8 cellular contexts compared by ENCODE assay signal in genomic region chr10:122307669-122308486, GRCh38. TPM values are rescaled to one million over a fixed set of nuclear protein-coding genes. Genes with fewer than 3 reads are reported as not detected.
A peak's percentile ranks its signal among the peaks of the same experiment; 100 is the strongest.
DNase-seq lines count a peak whose midpoint lies in the region; ATAC-seq, FAIRE-seq and TF ChIP-seq lines count a peak whose summit lies in the region.

No MANE protein-coding gene starts in this region.

- no peaks in the 10 kb centered on the region for H4K20me1 ChIP-seq in MM.1S (ENCODE audit: insufficient read depth, low read length)

- H3K4me1 Mint-ChIP-seq in natural killer cell treated with Interleukin-12 subunit alpha and Interleukin-12 subunit beta and Interleukin-15 and Interleukin-18, amount 100 ng/mL, for 72 hours (ENCODE audit: low read depth in 2 of 2), result peaks cover 4% of the 10 kb centered on the region in 2 donors

- H3K36me3 Mint-ChIP-seq in natural killer cell treated with Interleukin-12 subunit alpha and Interleukin-12 subunit beta and Interleukin-15 and Interleukin-18, amount 100 ng/mL, for 72 hours, result peaks cover 4% of the 10 kb centered on the region

- FAIRE-seq in RCC 7860 (lab: Jason Lieb, UNC), result peak; percentile 96

- DNase-seq in AG08396 (ENCODE audit: low spot score), result peak; percentile 76
- DNase-seq in GOT3 (lab: John Stamatoyannopoulos, UW), result peak; percentile 17
- peak; percentile 99 for DNase-seq in RCC 7860 (ENCODE audit: low spot score)
- DNase-seq in fibroblast of the aortic adventitia (ENCODE audit: low read depth), result peak; percentile 99
- DNase-seq in pons (ENCODE audit: low spot score), result peak; percentile 40
- DNase-seq in natural killer cell treated with Interleukin-12 subunit alpha and Interleukin-12 subunit beta and Interleukin-15 and Interleukin-18, amount 100 ng/mL, for 72 hours (ENCODE audit: low spot score), result no peak
- DNase-seq in MM.1S, result no peak
- DNase-seq in stimulated activated CD4-positive, alpha-beta T cell treated with anti-CD3 and anti-CD28 coated beads, Interleukin-1b, Interleukin-23, amount 100 ng/mL, for 48 hours, result no peak

- no peak for ATAC-seq in natural killer cell treated with Interleukin-12 subunit alpha and Interleukin-12 subunit beta and Interleukin-15 and Interleukin-18, amount 100 ng/mL, for 72 hours

- H3K9me2 ChIP-seq in MM.1S (replicated peaks; ENCODE audit: insufficient read depth, low read length), result no peaks in the 10 kb centered on the region

- no peak overlapping the region for H3K4me2 ChIP-seq in MM.1S (ENCODE audit: low read depth, low read length)

- H3K79me2 ChIP-seq in MM.1S (ENCODE audit: low read length), result no peaks in the 10 kb centered on the region

- no peaks in the 10 kb centered on the region for H3F3A ChIP-seq in MM.1S (ENCODE audit: insufficient read depth, low read length)

- H3K4me3 Mint-ChIP-seq in natural killer cell treated with Interleukin-12 subunit alpha and Interleukin-12 subunit beta and Interleukin-15 and Interleukin-18, amount 100 ng/mL, for 72 hours, result no peak overlapping the region

- TF ChIP-seq CTCF in fibroblast of the aortic adventitia (IDR thresholded peaks at IDR 0.05; ENCODE audit: insufficient read depth, low read length), result no peak
- no peak for TF ChIP-seq CTCF in MM.1S (IDR thresholded peaks at IDR 0.05; ENCODE audit: low read length)

- H3K27ac ChIP-seq in MM.1S (ENCODE audit: low read length), result no peak overlapping the region

- peak overlapping the region; percentile 54 for H3K4me3 ChIP-seq in fibroblast of the aortic adventitia (ENCODE audit: low read depth, low read length)
- no peak overlapping the region for H3K4me3 ChIP-seq in MM.1S (ENCODE audit: low read length)

- no peaks in the 10 kb centered on the region for H3K9me3 Mint-ChIP-seq in natural killer cell treated with Interleukin-12 subunit alpha and Interleukin-12 subunit beta and Interleukin-15 and Interleukin-18, amount 100 ng/mL, for 72 hours

- H3K4me1 ChIP-seq in MM.1S (ENCODE audit: low read length), result no peaks in the 10 kb centered on the region

- no peaks in the 10 kb centered on the region for H3K27me3 ChIP-seq in MM.1S (replicated peaks; ENCODE audit: insufficient read depth, low read length)

- no peak overlapping the region for H3K27ac Mint-ChIP-seq in natural killer cell treated with Interleukin-12 subunit alpha and Interleukin-12 subunit beta and Interleukin-15 and Interleukin-18, amount 100 ng/mL, for 72 hours

- H3K27me3 Mint-ChIP-seq in natural killer cell treated with Interleukin-12 subunit alpha and Interleukin-12 subunit beta and Interleukin-15 and Interleukin-18, amount 100 ng/mL, for 72 hours, result peaks cover 21 to 25% of the 10 kb centered on the region in 2 donors

- H2AFZ ChIP-seq in MM.1S (ENCODE audit: low read length), result no peak overlapping the region

- no peaks in the 10 kb centered on the region for H3K9me3 ChIP-seq in MM.1S (replicated peaks; ENCODE audit: insufficient read depth, low read length)

- no peak overlapping the region for H3K9ac ChIP-seq in MM.1S (ENCODE audit: low read length)

- no peaks in the 10 kb centered on the region for H3K36me3 ChIP-seq in MM.1S (replicated peaks; ENCODE audit: insufficient read depth, low read length)

RNA-seq across cellular contexts. Expression of gene BTBD16, which starts 36.8 kb away (rescaled TPM):
- 0.09 TPM in 1 of 2 replicates, not detected in the other for total RNA-seq in fibroblast of the aortic adventitia (ENCODE audit: low replicate concordance)
- total RNA-seq in natural killer cell treated with Interleukin-12 subunit alpha and Interleukin-12 subunit beta and Interleukin-15 and Interleukin-18, amount 100 ng/mL, for 72 hours, result not detected

Comparison
In these comparisons a context has a peak if more than half of its experiments do, and no peak if none do; other contexts are left out.
1. DNase-seq: peak in AG08396 (single experiment), GOT3 (single experiment), RCC 7860 (single experiment), fibroblast of the aortic adventitia (single experiment) and pons (single experiment); none in natural killer cell treated with Interleukin-12 subunit alpha and Interleukin-12 subunit beta and Interleukin-15 and Interleukin-18, amount 100 ng/mL, for 72 hours (single experiment), MM.1S (single experiment) and stimulated activated CD4-positive, alpha-beta T cell treated with anti-CD3 and anti-CD28 coated beads, Interleukin-1b, Interleukin-23, amount 100 ng/mL, for 48 hours (single experiment).